Comparison of ENCODE assay signal across 15 cellular contexts in the genomic region with DNA sequence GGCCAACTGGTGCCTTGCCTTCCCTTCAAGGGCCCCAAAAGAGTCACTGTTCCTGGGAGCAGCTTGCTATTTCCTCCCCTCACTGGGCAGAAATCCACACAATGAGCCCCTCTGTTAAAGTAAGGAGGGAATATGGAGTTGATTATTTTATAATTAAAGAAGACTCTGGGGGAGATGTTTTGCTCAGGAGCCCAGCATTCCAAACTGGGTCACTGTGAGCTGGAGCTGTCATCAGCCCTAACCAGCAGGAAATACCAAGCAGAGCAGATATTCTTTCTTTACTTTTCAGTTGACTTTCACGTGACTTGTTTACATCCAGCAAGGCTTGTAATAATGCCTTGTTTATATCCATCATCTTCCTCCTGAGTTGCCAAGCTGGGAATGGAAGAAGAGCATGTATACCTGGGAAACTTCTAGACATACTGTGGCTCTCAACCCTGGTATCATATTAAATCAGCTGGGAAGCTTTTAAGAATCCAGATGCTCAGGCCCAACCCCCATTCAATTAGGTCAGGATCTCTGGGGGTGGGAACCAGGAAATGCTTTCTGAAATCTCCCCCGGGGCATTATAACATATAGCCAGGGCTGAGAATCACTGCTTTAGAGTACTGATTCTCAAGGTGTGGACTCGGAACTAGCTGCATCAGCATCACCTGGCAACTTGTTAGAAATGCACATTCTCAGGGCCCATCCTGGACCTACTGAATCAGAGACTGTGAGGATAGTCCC.
A peak's percentile ranks its signal among the peaks of the same experiment; 100 is the strongest.
DNase-seq lines count a peak whose midpoint lies in the region; ATAC-seq, FAIRE-seq and TF ChIP-seq lines count a peak whose summit lies in the region.
"Had no signal": no experiment of that assay in that cellular context is flagged by ENCODE, and none has a peak within 500 bp of the region (broad histone marks: within the 10 kb centered on the region; RNA-seq: fewer than 3 reads in every experiment).

No MANE protein-coding gene starts in this region.

- H3K4me1 ChIP-seq in tibial nerve, result peaks cover 0 to 19% (median 0%) of the 10 kb centered on the region in 4 donors

- DNase-seq in COLO829 (ENCODE audit: low spot score) (peak; percentile 86), HTR-8/SVneo (ENCODE audit: insufficient read length, low spot score) (peak; percentile 22), epidermal melanocyte (ENCODE audit: insufficient read length, low spot score) (peak; percentile 77), osteocyte (ENCODE audit: extremely low spot score, unreplicated experiment) (no peak), ACHN (no peak), tibial nerve (ENCODE audit: low spot score in 2 of 2) (no peak), NCI-H2196 treated with DMSO at 0.1 percent for 48 hours (lab: John Stamatoyannopoulos, UW; ENCODE audit: unreplicated experiment) (no peak)
- DNase-seq: activated naive CD4-positive, alpha-beta T cell treated with anti-CD3 and anti-CD28 coated beads, Interleukin-2, amount 10 ng/mL, durations not matched to agents 7 days and 5 days; CD4-positive, alpha-beta memory T cell; cerebellar nuclear complex; NCI-H1048; NCI-H524 treated with DMSO at 0.1 percent for 48 hours; stimulated activated CD4-positive, alpha-beta T cell treated with anti-CD3 and anti-CD28 coated beads, Interleukin-2, amount 100 ng/mL, for 24 hours had no signal

- WGBS in tibial nerve, 2 donors, result 26 to 38% methylated on average over 2 to 3 of the region's 3 CpGs

- no peaks in the 10 kb centered on the region for H3K9me3 Mint-ChIP-seq in osteocyte (ENCODE audit: unreplicated experiment)
- H3K9me3 Mint-ChIP-seq: activated naive CD4-positive, alpha-beta T cell treated with anti-CD3 and anti-CD28 coated beads, Interleukin-2, amount 10 ng/mL, durations not matched to agents 7 days and 5 days; CD4-positive, alpha-beta memory T cell had no signal

- TF ChIP-seq CTCF in osteocyte (IDR thresholded peaks at IDR 0.05), result no peak
- no peak for TF ChIP-seq CTCF in tibial nerve (IDR thresholded peaks at IDR 0.05)

- in situ Hi-C loops in ACHN (cut with HindIII; ENCODE audit: low pct_ligation_motif_present, low pct_unique_long_range_greater_than_20kb, low sequenced_read_pairs), result no loop called here

- TF ChIP-seq POLR2A in tibial nerve (IDR thresholded peaks at IDR 0.05), result no peak

- H3K4me1 Mint-ChIP-seq in osteocyte (ENCODE audit: unreplicated experiment), result peaks cover 55% of the 10 kb centered on the region

- no peaks in the 10 kb centered on the region for H3K36me3 ChIP-seq in tibial nerve

- no peaks in the 10 kb centered on the region for H3K27me3 Mint-ChIP-seq in osteocyte (ENCODE audit: unreplicated experiment)
- H3K27me3 Mint-ChIP-seq: activated naive CD4-positive, alpha-beta T cell treated with anti-CD3 and anti-CD28 coated beads, Interleukin-2, amount 10 ng/mL, durations not matched to agents 7 days and 5 days; CD4-positive, alpha-beta memory T cell had no signal

- H3K4me3 Mint-ChIP-seq in osteocyte (ENCODE audit: unreplicated experiment), result no peak overlapping the region
- H3K4me3 Mint-ChIP-seq: activated naive CD4-positive, alpha-beta T cell treated with anti-CD3 and anti-CD28 coated beads, Interleukin-2, amount 10 ng/mL, durations not matched to agents 7 days and 5 days had no signal

- no peak for FAIRE-seq in HTR-8/SVneo (lab: Jason Lieb, UNC)
- FAIRE-seq: TTC549 had no signal

- TF ChIP-seq EP300 in tibial nerve (IDR thresholded peaks at IDR 0.05), result no peak

- no peaks in the 10 kb centered on the region for H3K36me3 Mint-ChIP-seq in osteocyte (ENCODE audit: unreplicated experiment)
- H3K36me3 Mint-ChIP-seq: activated naive CD4-positive, alpha-beta T cell treated with anti-CD3 and anti-CD28 coated beads, Interleukin-2, amount 10 ng/mL, durations not matched to agents 7 days and 5 days; CD4-positive, alpha-beta memory T cell had no signal

- ATAC-seq in HG02885 (IDR thresholded peaks at IDR 0.05; ENCODE audit: poor library complexity, unreplicated experiment), result no peak

- peak overlapping the region in 2 of 4 donors; percentile 5 to 49 for H3K27ac ChIP-seq in tibial nerve

- H3K27me3 ChIP-seq in tibial nerve, result no peaks in the 10 kb centered on the region

- H3K27ac Mint-ChIP-seq in osteocyte (ENCODE audit: unreplicated experiment), result peak overlapping the region; percentile 73
- H3K27ac Mint-ChIP-seq: activated naive CD4-positive, alpha-beta T cell treated with anti-CD3 and anti-CD28 coated beads, Interleukin-2, amount 10 ng/mL, durations not matched to agents 7 days and 5 days had no signal

- no peaks in the 10 kb centered on the region for H3K9me3 ChIP-seq in tibial nerve

- no peak overlapping the region for H3K4me3 ChIP-seq in tibial nerve

Comparison
In these comparisons a context has a peak if more than half of its experiments do, and no peak if none do; other contexts are left out.
1. DNase-seq: peak in COLO829 (single experiment), HTR-8/SVneo (single experiment) and epidermal melanocyte (single experiment); none in osteocyte (single experiment), ACHN (single experiment), tibial nerve (0 of 2) and NCI-H2196 treated with DMSO at 0.1 percent for 48 hours (single experiment).